In the genomic region with DNA sequence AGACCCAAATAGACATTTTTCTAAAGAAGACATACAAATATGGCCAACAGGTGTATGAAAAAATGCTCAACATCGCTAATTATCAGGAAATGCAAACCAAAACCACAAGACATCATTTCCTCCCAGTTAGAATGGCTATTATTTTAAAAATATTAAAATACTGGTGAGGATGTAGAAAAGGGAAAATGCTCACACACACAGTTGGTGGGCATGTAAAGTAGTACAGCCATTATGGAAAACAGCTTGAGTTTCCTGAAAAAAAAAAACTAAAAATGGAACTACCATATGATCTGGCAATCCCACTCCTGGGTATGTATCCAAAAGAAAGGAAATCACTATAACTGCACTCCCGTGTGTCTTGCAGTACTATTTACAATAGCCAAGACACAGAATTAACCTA, we compare ENCODE assay signal across 20 cellular contexts.
DNase-seq lines count a peak whose midpoint lies in the region; TF ChIP-seq lines count a peak whose summit lies in the region.
"Had no signal": no experiment of that assay in that cellular context is flagged by ENCODE, and none has a peak within 500 bp of the region (broad histone marks: within the 10 kb centered on the region; RNA-seq: fewer than 3 reads in every experiment).

No MANE protein-coding gene starts in this region.

- CTCF ChIA-PET in A673 (lab: Charles Lee): no interaction called here

- H2AFZ ChIP-seq in MM.1S (ENCODE audit: low read length): no peak overlapping the region

- no peaks in the 10 kb centered on the region for H3K27me3 ChIP-seq in A673 (replicated peaks; ENCODE audit: insufficient read depth, low read depth, low read length, poor library complexity)
- no peaks in the 10 kb centered on the region for H3K27me3 ChIP-seq in MM.1S (replicated peaks; ENCODE audit: insufficient read depth, low read length)
- H3K27me3 ChIP-seq: BE2C, BLaER1 had no signal

- H3K27ac ChIP-seq in A673 (ENCODE audit: low read depth, low read length, poor library complexity, severe bottlenecking): peak overlapping the region; percentile 98
- no peak overlapping the region for H3K27ac ChIP-seq in MM.1S (ENCODE audit: low read length)
- H3K27ac ChIP-seq: 22Rv1, A549, BLaER1 had no signal

- no peak overlapping the region for H3K4me2 ChIP-seq in MM.1S (ENCODE audit: low read depth, low read length)
- H3K4me2 ChIP-seq: A549, BLaER1 had no signal

- intact Hi-C loops in A673 (cut with micrococcal nuclease; ENCODE audit: unreplicated experiment): loop anchor here (1.0 to 5.0 kb wide), 4 partner anchors 71 to 352 kb away; no protein-coding TSS in a partner anchor
- intact Hi-C loops in head of caudate nucleus (cut with DNase I): no loop called here

- H4K20me1 ChIP-seq in MM.1S (ENCODE audit: insufficient read depth, low read length): no peaks in the 10 kb centered on the region
- H4K20me1 ChIP-seq: BLaER1 had no signal

- H3F3A ChIP-seq in MM.1S (ENCODE audit: insufficient read depth, low read length): no peaks in the 10 kb centered on the region

- H3K9me2 ChIP-seq in MM.1S (replicated peaks; ENCODE audit: insufficient read depth, low read length): no peaks in the 10 kb centered on the region

- H3K4me1 ChIP-seq in A673 (ENCODE audit: insufficient read depth, low read length, poor library complexity, severe bottlenecking) (peaks cover 35% of the 10 kb centered on the region), MM.1S (ENCODE audit: low read length) (peaks cover 7% of the 10 kb centered on the region)
- H3K4me1 ChIP-seq: A549, BE2C, BLaER1 had no signal

- no peak overlapping the region for H3K9ac ChIP-seq in MM.1S (ENCODE audit: low read length)
- H3K9ac ChIP-seq: BLaER1 had no signal

- POLR2A ChIA-PET in A673 (lab: Charles Lee; ENCODE audit: low non-redundant PET): interaction anchor here (0.6 to 0.7 kb wide), 2 partner anchors 465 to 498 kb away, joined by 3 to 4 read pairs; no protein-coding TSS in a partner anchor

- H3K9me3 ChIP-seq in A673 (ENCODE audit: low read depth, low read length, poor library complexity, severe bottlenecking) (peaks cover 32% of the 10 kb centered on the region), MM.1S (replicated peaks; ENCODE audit: insufficient read depth, low read length) (no peaks in the 10 kb centered on the region)
- H3K9me3 ChIP-seq: A549, BE2C had no signal

- H3K36me3 ChIP-seq in A673 (ENCODE audit: insufficient read depth, low read length, poor library complexity, severe bottlenecking): peaks cover 32% of the 10 kb centered on the region
- H3K36me3 ChIP-seq in MM.1S (replicated peaks; ENCODE audit: insufficient read depth, low read length): no peaks in the 10 kb centered on the region
- H3K36me3 ChIP-seq: BE2C, BLaER1 had no signal

- no TSS peak for BruUV-seq in A673 (replicated peaks; lab: Mats Ljungman, UMichigan)

- no peak overlapping the region for H3K4me3 ChIP-seq in A673 (ENCODE audit: low read depth, low read length, poor library complexity, severe bottlenecking)
- no peak overlapping the region for H3K4me3 ChIP-seq in MM.1S (ENCODE audit: low read length)
- H3K4me3 ChIP-seq: A549, BLaER1, GM12878 had no signal

- peak; percentile 96 for DNase-seq in A673 (ENCODE audit: low spot score)
- peak; percentile 39 for DNase-seq in MM.1S
- DNase-seq in cerebellar cortex (ENCODE audit: low spot score): peak; percentile 26
- no peak for DNase-seq in head of caudate nucleus
- no peak for DNase-seq in cerebellum (ENCODE audit: low spot score)
- DNase-seq: ACHN; BE2C; CD4-positive, alpha-beta memory T cell; CD4-positive, CD25-positive, alpha-beta regulatory T cell; CD8-positive, alpha-beta memory T cell; COR-L47; DMS 273 treated with DMSO at 0.1 percent for 48 hours; DMS153; DMS53; DMS79; GDM1 had no signal

- H3K79me2 ChIP-seq in MM.1S (ENCODE audit: low read length): no peaks in the 10 kb centered on the region

- no peak for TF ChIP-seq CTCF in A673 (conservative IDR thresholded peaks at IDR 0.05; ENCODE audit: low read depth, low read length)
- no peak for TF ChIP-seq CTCF in MM.1S (IDR thresholded peaks at IDR 0.05; ENCODE audit: low read length)

Comparison
In these comparisons a context has a peak if more than half of its experiments do, and no peak if none do; other contexts are left out.
1. DNase-seq: peak in A673 (single experiment), MM.1S (single experiment) and cerebellar cortex (single experiment); none in head of caudate nucleus (0 of 42) and cerebellum (single experiment).